Comparison of ENCODE assay signal across 21 cellular contexts in the genomic region with DNA sequence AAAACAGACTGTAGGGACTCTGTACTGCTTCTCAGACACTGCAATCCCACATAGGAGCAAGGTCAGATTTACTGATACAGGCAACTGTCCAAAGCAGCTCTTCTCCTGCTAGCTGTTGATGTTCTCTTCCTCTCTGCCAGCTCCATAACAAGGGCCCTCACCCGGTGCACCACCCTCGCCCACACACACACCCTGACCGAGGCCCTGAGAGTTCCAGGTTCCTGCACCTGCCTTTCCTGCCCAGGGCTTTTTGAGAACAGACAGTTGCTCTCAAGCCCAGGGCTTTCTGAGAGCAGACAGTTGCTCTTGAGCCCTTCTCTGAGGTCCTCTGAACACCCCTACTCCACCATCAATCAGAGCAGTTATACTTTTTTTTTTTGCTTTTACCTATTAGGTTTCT.
DNase-seq lines count a peak whose midpoint lies in the region; ATAC-seq, FAIRE-seq and TF ChIP-seq lines count a peak whose summit lies in the region.
"Had no signal": no experiment of that assay in that cellular context is flagged by ENCODE, and none has a peak within 500 bp of the region (broad histone marks: within the 10 kb centered on the region; RNA-seq: fewer than 3 reads in every experiment).

No MANE protein-coding gene starts in this region.

- BruUV-seq in GM12878 (replicated peaks; lab: Mats Ljungman, UMichigan), result no TSS peak

- FAIRE-seq in GM12878 (lab: Jason Lieb, UNC), result no peak
- FAIRE-seq: A549, H54 had no signal

- no peak overlapping the region for H3K4me3 Mint-ChIP-seq in effector memory CD8-positive, alpha-beta T cell
- no peak overlapping the region for H3K4me3 Mint-ChIP-seq in endodermal cell
- H3K4me3 Mint-ChIP-seq: CD4-positive, alpha-beta T cell; T-cell had no signal

- ATAC-seq in HG02588 (IDR thresholded peaks at IDR 0.05; ENCODE audit: unreplicated experiment) (peak; percentile 71), GM12878 (peak; percentile 29; the same call in 2 of the 3 replicates), GM21737 (IDR thresholded peaks at IDR 0.05; ENCODE audit: unreplicated experiment) (no peak)
- ATAC-seq in effector memory CD8-positive, alpha-beta T cell (replicated peaks), result no peak
- ATAC-seq: A549, SK-N-SH treated with all-trans-retinoic acid at 6 μM for 48 hours, T-cell had no signal

- CTCF ChIA-PET in GM12878 (lab: Yijun Ruan, JAX), result interaction anchor here (1.0 kb wide), 1 partner anchor 23 kb away, joined by 4 read pairs; no protein-coding TSS in a partner anchor

- TF ChIP-seq CTCF in GM12878 (IDR thresholded peaks at IDR 0.05 in 2 of 3, conservative IDR thresholded peaks at IDR 0.05 in 1 of 3; ENCODE audit: control insufficient read depth in 2 of 3, extremely low read depth in 1 of 3, insufficient read depth in 1 of 3, low read depth in 3 of 3, low read length in 3 of 3) (no peak), endodermal cell (conservative IDR thresholded peaks at IDR 0.05) (no peak)

- in situ Hi-C loops in G401 (cut with HindIII; ENCODE audit: low sequenced_read_pairs) (no loop called here), GM12878 (cut with MboI) (no loop called here)

- POLR2A ChIA-PET in GM12878 (lab: Charles Lee), result no interaction called here

- H3K4me2 ChIP-seq in GM12878 (ENCODE audit: control insufficient read depth, insufficient read depth), result no peak overlapping the region
- H3K4me2 ChIP-seq: A549 had no signal

- TF ChIP-seq RAD21 in GM12878 (IDR thresholded peaks at IDR 0.05; ENCODE audit: insufficient read depth, low read depth, low read length), result no peak

- H3K27ac Mint-ChIP-seq in effector memory CD8-positive, alpha-beta T cell, result no peak overlapping the region
- no peak overlapping the region for H3K27ac Mint-ChIP-seq in endodermal cell
- H3K27ac Mint-ChIP-seq: CD4-positive, alpha-beta T cell; T-cell had no signal

- H3K27ac ChIP-seq in GM12878 (ENCODE audit: control insufficient read depth, insufficient read depth) (no peak overlapping the region), endodermal cell (ENCODE audit: low read depth, low read length) (no peak overlapping the region)
- H3K27ac ChIP-seq: A549 had no signal

- peaks cover 11 to 25% of the 10 kb centered on the region in 2 donors for H3K9me3 Mint-ChIP-seq in effector memory CD8-positive, alpha-beta T cell
- peaks cover 22% of the 10 kb centered on the region for H3K9me3 Mint-ChIP-seq in endodermal cell

- no peaks in the 10 kb centered on the region for H3K4me1 Mint-ChIP-seq in effector memory CD8-positive, alpha-beta T cell (ENCODE audit: low read depth in 2 of 2)
- H3K4me1 Mint-ChIP-seq in endodermal cell, result no peaks in the 10 kb centered on the region
- H3K4me1 Mint-ChIP-seq: T-cell had no signal

- H3K36me3 Mint-ChIP-seq in effector memory CD8-positive, alpha-beta T cell (ENCODE audit: insufficient read depth), result no peaks in the 10 kb centered on the region
- H3K36me3 Mint-ChIP-seq in endodermal cell (ENCODE audit: low read depth), result no peaks in the 10 kb centered on the region
- H3K36me3 Mint-ChIP-seq: T-cell had no signal

- no peak overlapping the region for H2AFZ ChIP-seq in GM12878 (ENCODE audit: control insufficient read depth, low read depth, low read length)

- RAD21 ChIA-PET in GM12878 (lab: Charles Lee; ENCODE audit: unreplicated experiment), result no interaction called here

- DNase-seq in G401 (ENCODE audit: low spot score) (peak; percentile 21), NCI-H2029 treated with DMSO at 0.1 percent for 48 hours (lab: John Stamatoyannopoulos, UW) (peak; percentile 62), GM12878 (ENCODE audit: low read depth, low spot score) (no peak), endodermal cell (no peak), NCI-H345 (lab: John Stamatoyannopoulos, UW) (no peak)
- DNase-seq in effector memory CD8-positive, alpha-beta T cell, result no peak
- DNase-seq: Caco-2; CD4-positive, alpha-beta T cell; GDM1; NCI-H1436; NCI-H1930; NCI-H226; NCI-H526; NK-92 treated with Interleukin-12 subunit alpha and Interleukin-12 subunit beta, amount 100 ng/mL, for 24 hours; SIG-M5; T-cell had no signal

- H3K27me3 ChIP-seq in GM12878 (replicated peaks in 1 of 2; ENCODE audit: control insufficient read depth in 2 of 2, insufficient read depth in 2 of 2, low read length in 1 of 2) (no peaks in the 10 kb centered on the region), endodermal cell (ENCODE audit: control insufficient read depth, insufficient read depth, low read length, poor library complexity, severe bottlenecking) (no peaks in the 10 kb centered on the region)

- no peaks in the 10 kb centered on the region for H3K9me3 ChIP-seq in GM12878 (replicated peaks; ENCODE audit: control insufficient read depth, insufficient read depth, low read length)
- H3K9me3 ChIP-seq in endodermal cell (ENCODE audit: control insufficient read depth, low read length), result peaks cover 26% of the 10 kb centered on the region
- H3K9me3 ChIP-seq: A549, Caco-2 had no signal

- H3K27me3 Mint-ChIP-seq in effector memory CD8-positive, alpha-beta T cell, result no peaks in the 10 kb centered on the region
- H3K27me3 Mint-ChIP-seq in endodermal cell (ENCODE audit: insufficient read depth), result no peaks in the 10 kb centered on the region
- H3K27me3 Mint-ChIP-seq: CD4-positive, alpha-beta T cell; T-cell had no signal

- H3K4me3 ChIP-seq in GM12878, result no peak overlapping the region
- no peak overlapping the region for H3K4me3 ChIP-seq in endodermal cell (ENCODE audit: low read length)
- H3K4me3 ChIP-seq: A549 had no signal

- no peak for TF ChIP-seq EP300 in GM12878 (IDR thresholded peaks at IDR 0.05; ENCODE audit: borderline replicate concordance in 1 of 2, control insufficient read depth in 1 of 2, low read depth in 2 of 2, low read length in 2 of 2)

- H3K79me2 ChIP-seq in GM12878 (ENCODE audit: control insufficient read depth, insufficient read depth, low read length), result no peaks in the 10 kb centered on the region

- WGBS in GM12878 (ENCODE audit: insufficient coverage, insufficient replicate concordance, low lambda C conversion rate, missing lambda C conversion rate), result 0% methylated on average over 3 of the region's 3 CpGs
- 93 to 100% methylated on average over 3 of the region's 3 CpGs for WGBS in endodermal cell (ENCODE audit: insufficient coverage in 1 of 2, insufficient read length in 1 of 2), 2 experiments

- H3K4me1 ChIP-seq in GM12878 (ENCODE audit: control insufficient read depth, insufficient read depth, low read length), result no peaks in the 10 kb centered on the region
- H3K4me1 ChIP-seq in endodermal cell (ENCODE audit: control insufficient read depth, insufficient read depth, low read length), result no peaks in the 10 kb centered on the region
- H3K4me1 ChIP-seq: A549, Caco-2 had no signal

- intact Hi-C loops in GM12878 (cut with micrococcal nuclease; ENCODE audit: unreplicated experiment), result no loop called here

- SMC1A ChIA-PET in GM12878 (lab: Charles Lee; ENCODE audit: uncharacterized antibody, unreplicated experiment), result interaction anchor here (1.3 kb wide), 1 partner anchor 27 kb away, joined by 3 read pairs; no protein-coding TSS in a partner anchor

- no peak overlapping the region for H3K9ac ChIP-seq in GM12878 (ENCODE audit: control insufficient read depth, insufficient read depth, low read length)
- no peak overlapping the region for H3K9ac ChIP-seq in endodermal cell (ENCODE audit: extremely low read depth, low read length, poor library complexity, severe bottlenecking)

- TF ChIP-seq POLR2A in GM12878 (IDR thresholded peaks at IDR 0.05; ENCODE audit: low read depth, low read length), result no peak

- H3K36me3 ChIP-seq in GM12878 (ENCODE audit: control insufficient read depth in 2 of 2, insufficient read depth in 2 of 2, low read length in 1 of 2) (no peaks in the 10 kb centered on the region), endodermal cell (ENCODE audit: control insufficient read depth, insufficient read depth, low read length) (no peaks in the 10 kb centered on the region)

- no peaks in the 10 kb centered on the region for H4K20me1 ChIP-seq in GM12878 (ENCODE audit: control insufficient read depth, insufficient read depth)

TF ChIP-seq in GM12878, 131 proteins besides CTCF, POLR2A, EP300 and RAD21:
- TF ChIP-seq CHD4 (IDR thresholded peaks at IDR 0.05), result no peak
- TF ChIP-seq TARDBP (IDR thresholded peaks at IDR 0.05; ENCODE audit: borderline replicate concordance), result no peak
- TF ChIP-seq SREBF2 (IDR thresholded peaks at IDR 0.05; ENCODE audit: low read length), result no peak
- TF ChIP-seq, protein P1, sequence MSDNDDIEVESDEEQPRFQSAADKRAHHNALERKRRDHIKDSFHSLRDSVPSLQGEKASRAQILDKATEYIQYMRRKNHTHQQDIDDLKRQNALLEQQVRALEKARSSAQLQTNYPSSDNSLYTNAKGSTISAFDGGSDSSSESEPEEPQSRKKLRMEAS (IDR thresholded peaks at IDR 0.05; ENCODE audit: low read depth, low read length), result no peak
- no peak for TF ChIP-seq PAX8 (IDR thresholded peaks at IDR 0.05)
- TF ChIP-seq EGR1 (IDR thresholded peaks at IDR 0.05; ENCODE audit: borderline replicate concordance in 1 of 2, low read depth in 2 of 2, low read length in 2 of 2), result no peak
TF ChIP-seq in GM12878: peak in this region for 0.

Comparison
In these comparisons a context has a peak if more than half of its experiments do, and no peak if none do; other contexts are left out.
1. DNase-seq: peak in G401 (single experiment) and NCI-H2029 treated with DMSO at 0.1 percent for 48 hours (single experiment); none in GM12878 (single experiment), effector memory CD8-positive, alpha-beta T cell (0 of 3), endodermal cell (single experiment) and NCI-H345 (single experiment).
2. ATAC-seq: peak in HG02588 (single experiment) and GM12878 (single experiment); none in effector memory CD8-positive, alpha-beta T cell (single experiment) and GM21737 (single experiment).